ENCODE assay signal across 8 cellular contexts in genomic region chrX:123732679-123733363, GRCh38. TPM values are rescaled to one million over a fixed set of nuclear protein-coding genes. Genes with fewer than 3 reads are reported as not detected.
DNase-seq lines count a peak whose midpoint lies in the region; ATAC-seq lines count a peak whose summit lies in the region.

TSS of gene THOC2 (minus strand) at chrX:123733052. CDS start at chrX:123733022, 30 bp downstream.

- DNase-seq in C1 segment of cervical spinal cord (lab: John Stamatoyannopoulos, UW), result peak; percentile 7 to 79 (median 56)
- DNase-seq in GM19240 (ENCODE audit: insufficient read length, low spot score), result peak; percentile 18
- DNase-seq in NCI-H526 (lab: John Stamatoyannopoulos, UW), result peak; percentile 84 to 91
- DNase-seq in activated CD4-positive, alpha-beta T cell treated with anti-CD3 and anti-CD28 coated beads, Interleukin-2, amount 50 U/mL, for 1 hour, result peak; percentile 72
- DNase-seq in dedifferentiated amniotic fluid mesenchymal stem cell (ENCODE audit: extremely low spot score), result peak; percentile 77
- DNase-seq in left lobe of liver (ENCODE audit: low spot score), result peak; percentile 83
- DNase-seq in stimulated activated CD4-positive, alpha-beta T cell treated with anti-CD3 and anti-CD28 coated beads, Interleukin-2, amount 100 ng/mL, for 4 hours (ENCODE audit: low read depth), result peak; percentile 72

- peak; percentile 73 for ATAC-seq in HG03469 (IDR thresholded peaks at IDR 0.05; ENCODE audit: unreplicated experiment)
- peak; percentile 99 for ATAC-seq in left lobe of liver

RNA-seq across cellular contexts. Expression of gene THOC2, which starts in this region (rescaled TPM):
- 20.0 TPM for total RNA-seq in left lobe of liver

Comparison
In these comparisons a context has a peak if more than half of its experiments do, and no peak if none do; other contexts are left out.
1. Peak in every context shown above with its lines: DNase-seq and ATAC-seq.
2. DNase-seq: peak in every context shown above with its lines; median percentile 88 in NCI-H526; 83 in left lobe of liver; 77 in dedifferentiated amniotic fluid mesenchymal stem cell; 72 in activated CD4-positive, alpha-beta T cell treated with anti-CD3 and anti-CD28 coated beads, Interleukin-2, amount 50 U/mL, for 1 hour; 72 in stimulated activated CD4-positive, alpha-beta T cell treated with anti-CD3 and anti-CD28 coated beads, Interleukin-2, amount 100 ng/mL, for 4 hours; 56 in C1 segment of cervical spinal cord; 18 in GM19240.